1 cellular context compared by ENCODE assay signal in genomic region chr4:147768113-147768512, GRCh38.
TF ChIP-seq lines count a peak whose summit lies in the region.

No MANE protein-coding gene starts in this region.

TF ChIP-seq in HEK293, 187 proteins besides CTCF, POLR2A, EP300 and RAD21 (continued from another document and continues in another):
- TF ChIP-seq PATZ1 (tag by site-specific recombination; IDR thresholded peaks at IDR 0.05) (peak; percentile 81), ZBTB8A (tag by site-specific recombination; IDR thresholded peaks at IDR 0.05) (peak; percentile 62), RBAK (tag by site-specific recombination; IDR thresholded peaks at IDR 0.05) (no peak), BCL6B (tag by site-specific recombination; IDR thresholded peaks at IDR 0.05) (peak; percentile 61; the same call in 1 of the 2 replicates), ZBTB48 (tag by site-specific recombination; IDR thresholded peaks at IDR 0.05) (no peak), ZNF404 (tag by site-specific recombination; IDR thresholded peaks at IDR 0.05) (no peak), ZBTB21 (tag by site-specific recombination; IDR thresholded peaks at IDR 0.05) (no peak), FEZF1 (tag by site-specific recombination; IDR thresholded peaks at IDR 0.05) (peak; percentile 98), ZNF664 (tag by site-specific recombination; IDR thresholded peaks at IDR 0.05) (peak; percentile 38; the same call in 1 of the 2 replicates), ZNF600 (tag by site-specific recombination; IDR thresholded peaks at IDR 0.05) (no peak), ZBTB26 (tag by site-specific recombination; optimal IDR thresholded peaks at IDR 0.05) (no peak), ZNF18 (tag by site-specific recombination; IDR thresholded peaks at IDR 0.05) (peak; percentile 87), PRDM4 (tag by site-specific recombination; IDR thresholded peaks at IDR 0.05) (peak; percentile 94), ZNF112 (tag by site-specific recombination; IDR thresholded peaks at IDR 0.05) (no peak), ZNF473 (tag by site-specific recombination; IDR thresholded peaks at IDR 0.05) (no peak), TRIM28 (IDR thresholded peaks at IDR 0.05; ENCODE audit: borderline replicate concordance, low read length) (no peak), ZNF488 (tag by site-specific recombination; IDR thresholded peaks at IDR 0.05) (peak; percentile 88; the same call in 1 of the 2 replicates), HIC1 (tag by site-specific recombination; IDR thresholded peaks at IDR 0.05) (peak; percentile 95), ZNF416 (tag by site-specific recombination; IDR thresholded peaks at IDR 0.05) (no peak), ZNF292 (tag by site-specific recombination; IDR thresholded peaks at IDR 0.05; ENCODE audit: borderline replicate concordance, low read depth) (no peak), IKZF3 (tag by site-specific recombination; IDR thresholded peaks at IDR 0.05) (peak; percentile 97), ZNF10 (tag by site-specific recombination; IDR thresholded peaks at IDR 0.05) (peak; percentile 80; the same call in 1 of the 2 replicates), KLF10 (tag by site-specific recombination; IDR thresholded peaks at IDR 0.05) (peak; percentile 92), ZNF362 (tag by site-specific recombination; IDR thresholded peaks at IDR 0.05) (no peak), KLF8 (tag by site-specific recombination; IDR thresholded peaks at IDR 0.05) (peak; percentile 61), ZNF449 (tag by site-specific recombination; IDR thresholded peaks at IDR 0.05) (peak; percentile 44; the same call in 1 of the 2 replicates), ZNF660 (tag by site-specific recombination; IDR thresholded peaks at IDR 0.05) (0 out of 2 replicates have a peak, but pooled peaks have one; percentile 33), ZBTB10 (tag by site-specific recombination; IDR thresholded peaks at IDR 0.05) (no peak), ZNF513 (tag by site-specific recombination; IDR thresholded peaks at IDR 0.05) (peak; percentile 78), ZNF169 (tag by site-specific recombination; IDR thresholded peaks at IDR 0.05) (no peak), ZNF585B (tag by site-specific recombination; IDR thresholded peaks at IDR 0.05) (no peak), PBX3 (CRISPR knock-in tag; IDR thresholded peaks at IDR 0.05) (no peak), ZNF555 (tag by site-specific recombination; conservative IDR thresholded peaks at IDR 0.05) (no peak), ZSCAN5A (tag by site-specific recombination; IDR thresholded peaks at IDR 0.05) (no peak), OVOL3 (tag by site-specific recombination; IDR thresholded peaks at IDR 0.05) (peak; percentile 98)
